ENCODE assay signal across 1 cellular context in genomic region chr7:144835668-144836544, GRCh38.
TF ChIP-seq lines count a peak whose summit lies in the region.

TSS of gene TPK1 (minus strand) at chr7:144836053. CDS start at chr7:144835602, 451 bp downstream.

TF ChIP-seq in K562, 482 proteins besides CTCF, POLR2A, EP300 and RAD21 (continued from another document and continues in another):
- TF ChIP-seq PRDM10 (IDR thresholded peaks at IDR 0.05; ENCODE audit: partially characterized antibody) (peak; percentile 82), RUNX1 (IDR thresholded peaks at IDR 0.05; ENCODE audit: low read depth) (no peak), GABPA (tag; conservative IDR thresholded peaks at IDR 0.05; ENCODE audit: low read depth) (peak; percentile 88), ZNF57 (CRISPR knock-in tag; IDR thresholded peaks at IDR 0.05) (no peak), RBBP5 (IDR thresholded peaks at IDR 0.05; ENCODE audit: borderline replicate concordance, insufficient read depth, low read length, poor library complexity, severe bottlenecking) (peak; percentile 93), SREBF1 (IDR thresholded peaks at IDR 0.05; ENCODE audit: borderline replicate concordance, low read depth, low read length) (0 out of 2 replicates have a peak, but pooled peaks have one; percentile 27), ZZZ3 (IDR thresholded peaks at IDR 0.05) (no peak), NKRF (IDR thresholded peaks at IDR 0.05; ENCODE audit: borderline replicate concordance) (peak; percentile 64; the same call in 1 of the 2 replicates), SIX5 (IDR thresholded peaks at IDR 0.05; ENCODE audit: borderline replicate concordance in 1 of 2, insufficient read depth in 1 of 2, low read depth in 1 of 2, low read length in 2 of 2) (no peak), SETDB1 (IDR thresholded peaks at IDR 0.05; ENCODE audit: low read length) (peak; percentile 93), E4F1 (CRISPR knock-in tag; IDR thresholded peaks at IDR 0.05; ENCODE audit: borderline replicate concordance) (no peak), ZNF212 (CRISPR knock-in tag; IDR thresholded peaks at IDR 0.05) (0 out of 2 replicates have a peak, but pooled peaks have one; percentile 14), ZNF280B (CRISPR knock-in tag; IDR thresholded peaks at IDR 0.05) (no peak), CHD1 (IDR thresholded peaks at IDR 0.05; ENCODE audit: low read length) (no peak), ELF1 (tag; IDR thresholded peaks at IDR 0.05) (peak; percentile 92), HINFP (tag; conservative IDR thresholded peaks at IDR 0.05; ENCODE audit: low read depth) (no peak), MYNN (IDR thresholded peaks at IDR 0.05) (peak; percentile 64; the same call in 1 of the 2 replicates), MYNN (CRISPR knock-in tag; IDR thresholded peaks at IDR 0.05) (no peak), EGR1 (conservative IDR thresholded peaks at IDR 0.05) (peak; percentile 22), YBX1 (IDR thresholded peaks at IDR 0.05) (no peak), BCL6 (CRISPR knock-in tag; IDR thresholded peaks at IDR 0.05) (0 out of 2 replicates have a peak, but pooled peaks have one; percentile 17), ZNF395 (CRISPR knock-in tag; IDR thresholded peaks at IDR 0.05) (0 out of 2 replicates have a peak, but pooled peaks have one; percentile 35), E2F5 (CRISPR knock-in tag; IDR thresholded peaks at IDR 0.05) (peak; percentile 59; the same call in 1 of the 2 replicates), POLR2G (IDR thresholded peaks at IDR 0.05; ENCODE audit: low read depth, low read length) (peak; percentile 97), ZNF551 (CRISPR knock-in tag; IDR thresholded peaks at IDR 0.05) (no peak), ZNF695 (CRISPR knock-in tag; IDR thresholded peaks at IDR 0.05) (no peak), ATF3 (IDR thresholded peaks at IDR 0.05) (peak; percentile 92), ATF3 (CRISPR knock-in tag; conservative IDR thresholded peaks at IDR 0.05) (peak; percentile 77; the same call in 1 of the 2 replicates), THRAP3 (IDR thresholded peaks at IDR 0.05; ENCODE audit: borderline replicate concordance) (0 out of 2 replicates have a peak, but pooled peaks have one; percentile 80), POLR3A (IDR thresholded peaks at IDR 0.05; ENCODE audit: borderline replicate concordance, extremely low read depth, insufficient read depth, insufficient read length) (no peak), PHF8 (IDR thresholded peaks at IDR 0.05; ENCODE audit: borderline replicate concordance, low read length) (peak; percentile 79), THAP12 (CRISPR knock-in tag; IDR thresholded peaks at IDR 0.05) (peak; percentile 78; the same call in 1 of the 2 replicates), TAF1 (IDR thresholded peaks at IDR 0.05; ENCODE audit: control insufficient read depth, extremely low read depth, insufficient read depth, low read length, severe bottlenecking) (peak; percentile 93), ZHX1 (conservative IDR thresholded peaks at IDR 0.05; ENCODE audit: low read length) (peak; percentile 89)
